8 cellular contexts compared by ENCODE assay signal in the genomic region with DNA sequence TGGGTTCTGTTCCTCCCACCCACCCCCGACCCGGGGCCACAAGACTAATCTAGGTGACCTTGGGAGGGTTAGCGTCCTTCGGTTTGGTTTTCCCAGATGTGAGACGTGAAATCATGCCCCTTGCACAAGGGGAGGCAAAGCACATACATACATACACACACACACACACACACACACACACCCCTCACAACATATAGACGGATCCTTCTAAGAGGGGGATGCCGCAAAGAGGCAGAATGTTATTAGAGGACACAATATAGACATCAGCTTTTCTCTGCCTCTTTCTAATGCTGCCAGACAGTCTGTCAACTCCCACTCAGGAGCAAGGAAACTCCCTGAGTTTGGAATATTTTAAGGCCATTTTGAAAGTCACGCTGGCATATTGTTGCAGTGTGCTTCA. TPM values are rescaled to one million over a fixed set of nuclear protein-coding genes. Genes with fewer than 3 reads are reported as not detected.
DNase-seq lines count a peak whose midpoint lies in the region; ATAC-seq, FAIRE-seq and TF ChIP-seq lines count a peak whose summit lies in the region.

No MANE protein-coding gene starts in this region.

- peaks cover 6% of the 10 kb centered on the region; the same call in 1 of the 2 replicates for H3F3A ChIP-seq in PC-9 (ENCODE audit: insufficient read depth, low read depth)

- peak; percentile 17 for DNase-seq in ELF-1 (ENCODE audit: low read depth, low spot score)
- no peak for DNase-seq in PC-9
- no peak for DNase-seq in esophagus muscularis mucosa (ENCODE audit: extremely low spot score)
- DNase-seq in pancreas, result no peak
- no peak for DNase-seq in NOMO-1 treated with dmso at 0.1 percent for 144 hours (lab: John Stamatoyannopoulos, UW; ENCODE audit: unreplicated experiment)
- no peak for DNase-seq in OCI-LY7 (ENCODE audit: low spot score)
- no peak for DNase-seq in iPS-NIHi7 (ENCODE audit: extremely low spot score)
- DNase-seq in activated CD4-positive, alpha-beta T cell treated with anti-CD3 and anti-CD28 coated beads, Interleukin-2, amount 50 U/mL, for 4 hours, result no peak

- peak in 1 of 4 donors; percentile 1 for ATAC-seq in pancreas

- TF ChIP-seq POLR2A in esophagus muscularis mucosa (IDR thresholded peaks at IDR 0.05; ENCODE audit: low read depth), result no peak

- TF ChIP-seq EP300 in esophagus muscularis mucosa (IDR thresholded peaks at IDR 0.05), result no peak

- TSS peak; percentile 75 for BruUV-seq in PC-9 (replicated peaks; lab: Mats Ljungman, UMichigan)
- BruUV-seq in OCI-LY7 (replicated peaks; lab: Mats Ljungman, UMichigan), result no TSS peak

- peak overlapping the region; percentile 82 for H3K4me2 ChIP-seq in PC-9
- no peak overlapping the region for H3K4me2 ChIP-seq in OCI-LY7 (ENCODE audit: low read length)

- H3K27me3 ChIP-seq in PC-9 (ENCODE audit: insufficient read depth, low read depth) (no peaks in the 10 kb centered on the region), esophagus muscularis mucosa (no peaks in the 10 kb centered on the region), pancreas (no peaks in the 10 kb centered on the region)

- CTCF ChIA-PET in PC-9 (lab: Charles Lee), result no interaction called here
- CTCF ChIA-PET in OCI-LY7 (lab: Charles Lee; ENCODE audit: unreplicated experiment), result no interaction called here

- peaks cover 33% of the 10 kb centered on the region for H3K4me1 ChIP-seq in PC-9 (replicated peaks; ENCODE audit: insufficient read depth)
- H3K4me1 ChIP-seq in esophagus muscularis mucosa, result peaks cover 7 to 36% (median 33%) of the 10 kb centered on the region in 4 donors
- no peaks in the 10 kb centered on the region for H3K4me1 ChIP-seq in pancreas
- H3K4me1 ChIP-seq in OCI-LY7 (ENCODE audit: insufficient read depth, low read length, poor library complexity, severe bottlenecking), result peaks cover 6% of the 10 kb centered on the region

- no peak for TF ChIP-seq CTCF in PC-9 (conservative IDR thresholded peaks at IDR 0.05)
- TF ChIP-seq CTCF in esophagus muscularis mucosa (IDR thresholded peaks at IDR 0.05), result no peak
- TF ChIP-seq CTCF in pancreas (IDR thresholded peaks at IDR 0.05), result no peak
- no peak for TF ChIP-seq CTCF in OCI-LY7 (conservative IDR thresholded peaks at IDR 0.05; ENCODE audit: low read length)

- H2AFZ ChIP-seq in PC-9, result peak overlapping the region; percentile 67; the same call in 1 of the 2 replicates
- no peak overlapping the region for H2AFZ ChIP-seq in OCI-LY7 (ENCODE audit: low read length)

- intact Hi-C loops in PC-9 (cut with micrococcal nuclease; ENCODE audit: unreplicated experiment) (loop anchor here (1.0 to 10.0 kb wide), 4 partner anchors 158 to 476 kb away; no protein-coding TSS in a partner anchor), esophagus muscularis mucosa (cut with DNase I) (loop anchor here (5.0 to 10.0 kb wide), 5 partner anchors 87 to 478 kb away; no protein-coding TSS in a partner anchor), pancreas (cut with DNase I) (no loop called here), OCI-LY7 (cut with micrococcal nuclease; ENCODE audit: unreplicated experiment) (no loop called here)

- H3K79me2 ChIP-seq in PC-9 (ENCODE audit: low read depth) (peaks cover 36% of the 10 kb centered on the region), OCI-LY7 (ENCODE audit: insufficient read depth, low read depth, low read length) (no peaks in the 10 kb centered on the region)

- H3K27ac ChIP-seq in PC-9, result peak overlapping the region; percentile 73
- peak overlapping the region; percentile 95 to 99 (median 98) for H3K27ac ChIP-seq in esophagus muscularis mucosa (replicated peaks in 1 of 4)
- peak overlapping the region in 1 of 4 donors; percentile 92 for H3K27ac ChIP-seq in pancreas
- no peak overlapping the region for H3K27ac ChIP-seq in OCI-LY7 (ENCODE audit: low read depth, low read length, poor library complexity, severe bottlenecking)

- H4K20me1 ChIP-seq in PC-9 (ENCODE audit: insufficient read depth) (no peaks in the 10 kb centered on the region), OCI-LY7 (ENCODE audit: insufficient read depth, low read length) (no peaks in the 10 kb centered on the region)

- FAIRE-seq in pancreas (lab: Jason Lieb, UNC), result no peak

- no peaks in the 10 kb centered on the region for H3K36me3 ChIP-seq in PC-9 (ENCODE audit: low read depth)
- H3K36me3 ChIP-seq in esophagus muscularis mucosa, result no peaks in the 10 kb centered on the region
- no peaks in the 10 kb centered on the region for H3K36me3 ChIP-seq in pancreas
- H3K36me3 ChIP-seq in OCI-LY7 (ENCODE audit: insufficient read depth, low read length), result no peaks in the 10 kb centered on the region

- POLR2A ChIA-PET in PC-9 (lab: Charles Lee; ENCODE audit: unreplicated experiment), result interaction anchor here (0.5 kb wide), 1 partner anchor 9 kb away, joined by 3 read pairs; no protein-coding TSS in a partner anchor
- POLR2A ChIA-PET in OCI-LY7 (lab: Charles Lee), result interaction anchor here (0.9 kb wide), 1 partner anchor 66 kb away, joined by 3 read pairs; no protein-coding TSS in a partner anchor

- peak overlapping the region; percentile 85 for H3K4me3 ChIP-seq in PC-9
- peak overlapping the region; percentile 81 to 95 (median 91) for H3K4me3 ChIP-seq in esophagus muscularis mucosa
- H3K4me3 ChIP-seq in pancreas, result peak overlapping the region in 3 of 4 donors; percentile 81 to 82 (median 82)
- H3K4me3 ChIP-seq in OCI-LY7 (ENCODE audit: low read depth, low read length, poor library complexity, severe bottlenecking), result no peak overlapping the region

- no peaks in the 10 kb centered on the region for H3K9me3 ChIP-seq in PC-9 (ENCODE audit: insufficient read depth, low read depth)
- H3K9me3 ChIP-seq in esophagus muscularis mucosa, result no peaks in the 10 kb centered on the region
- no peaks in the 10 kb centered on the region for H3K9me3 ChIP-seq in pancreas
- H3K9me3 ChIP-seq in OCI-LY7 (ENCODE audit: low read length), result no peaks in the 10 kb centered on the region

- 10% methylated on average over 7 of the region's 8 CpGs for WGBS in esophagus muscularis mucosa
- WGBS in pancreas, 2 donors, result 8 to 12% methylated on average over 8 of the region's 8 CpGs

- no peaks in the 10 kb centered on the region for H3K9me2 ChIP-seq in PC-9 (ENCODE audit: insufficient read depth)
- H3K9me2 ChIP-seq in OCI-LY7 (ENCODE audit: insufficient read depth, low read length), result no peaks in the 10 kb centered on the region

RNA-seq across cellular contexts. Expression of a gene that starts 0.6 kb away (rescaled TPM):
- total RNA-seq in PC-9 (2021) (50.7 and 65.1 TPM in 2 replicates), esophagus muscularis mucosa (100 to 1,000 TPM in 1 of 4 donors, 10 to 100 TPM in 3; 86.8 to 116 (median 93.1) TPM), pancreas (10 to 100 TPM in 3 of 6 donors, 1 to 10 TPM in 3; 6.3 to 26.1 (median 9.2) TPM), OCI-LY7 (2022) (35.7 and 40.6 TPM in 2 replicates)
- 1 to 10 TPM; 8.0 to 9.3 TPM for polyA plus RNA-seq in pancreas
- total RNA-seq in OCI-LY7 (2014; rRNA removed; shearing (Covaris generic)), result 21.8 and 29.5 TPM in 2 replicates

Comparison
In these comparisons a context has a peak if more than half of its experiments do, and no peak if none do; other contexts are left out.
1. intact Hi-C loops: an anchor here in PC-9 (1.0 to 10.0 kb wide) and esophagus muscularis mucosa (5.0 to 10.0 kb wide); none called in pancreas and OCI-LY7.